Comparison of ENCODE assay signal across 8 cellular contexts in the genomic region with DNA sequence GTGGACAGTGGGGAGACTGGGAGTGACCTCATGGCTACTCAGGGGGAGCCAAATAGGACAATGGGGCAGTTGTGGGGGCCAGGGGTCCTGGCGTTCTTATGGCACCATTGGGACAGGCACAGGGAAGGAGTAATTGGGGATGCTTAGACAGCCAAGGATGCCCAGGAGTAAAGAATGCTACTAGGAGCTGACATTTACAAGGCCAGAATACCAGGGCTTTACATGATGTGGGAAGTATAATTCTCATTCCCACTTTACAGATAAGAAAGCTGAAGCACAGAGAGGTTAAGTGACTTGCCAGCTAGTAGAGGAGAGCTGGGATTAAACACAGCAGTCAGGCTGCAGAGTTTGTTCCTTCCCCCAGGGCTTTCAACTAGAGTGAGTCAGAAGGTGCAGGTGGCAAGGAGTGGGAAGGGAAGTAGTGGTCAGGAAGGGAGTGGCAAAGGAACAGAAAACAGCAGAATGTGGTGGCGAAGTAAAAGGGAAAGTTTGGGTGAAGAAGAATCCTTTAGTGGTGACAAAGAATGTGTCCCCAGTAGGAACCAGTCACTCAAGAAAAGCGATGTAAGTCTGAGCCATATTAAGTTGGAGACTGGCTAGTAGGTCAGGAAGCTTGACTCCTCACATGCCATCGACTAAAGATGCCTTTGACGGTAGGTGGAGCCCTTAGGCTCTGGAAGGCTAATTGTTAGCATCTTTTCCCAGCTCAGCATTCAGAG. TPM values are rescaled to one million over a fixed set of nuclear protein-coding genes. Genes with fewer than 3 reads are reported as not detected.
DNase-seq lines count a peak whose midpoint lies in the region; ATAC-seq and TF ChIP-seq lines count a peak whose summit lies in the region.

No MANE protein-coding gene starts in this region.

- H2AFZ ChIP-seq in PC-9, result no peak overlapping the region

- H3K79me2 ChIP-seq in PC-9 (ENCODE audit: low read depth), result peaks cover 9% of the 10 kb centered on the region

- no peak overlapping the region for H3K4me3 Mint-ChIP-seq in stimulated activated effector memory CD8-positive, alpha-beta T cell treated with anti-CD3 and anti-CD28 coated beads, Interleukin-12 subunit alpha, Interleukin-12 subunit beta, amount 100 ng/mL, for 72 hours
- no peak overlapping the region for H3K4me3 Mint-ChIP-seq in effector memory CD8-positive, alpha-beta T cell

- no peaks in the 10 kb centered on the region for H3K36me3 Mint-ChIP-seq in stimulated activated effector memory CD8-positive, alpha-beta T cell treated with anti-CD3 and anti-CD28 coated beads, Interleukin-12 subunit alpha, Interleukin-12 subunit beta, amount 100 ng/mL, for 72 hours
- no peaks in the 10 kb centered on the region for H3K36me3 Mint-ChIP-seq in effector memory CD8-positive, alpha-beta T cell (ENCODE audit: insufficient read depth)

- no peaks in the 10 kb centered on the region for H3K27me3 ChIP-seq in PC-9 (ENCODE audit: insufficient read depth, low read depth)

- peak; percentile 69 for ATAC-seq in stimulated activated effector memory CD8-positive, alpha-beta T cell treated with anti-CD3 and anti-CD28 coated beads, Interleukin-12 subunit alpha, Interleukin-12 subunit beta, amount 100 ng/mL, for 72 hours
- no peak for ATAC-seq in GM21390 (IDR thresholded peaks at IDR 0.05; ENCODE audit: unreplicated experiment)
- no peak for ATAC-seq in effector memory CD8-positive, alpha-beta T cell (replicated peaks)

- no peaks in the 10 kb centered on the region for H4K20me1 ChIP-seq in PC-9 (ENCODE audit: insufficient read depth)

- no peaks in the 10 kb centered on the region for H3K9me3 Mint-ChIP-seq in stimulated activated effector memory CD8-positive, alpha-beta T cell treated with anti-CD3 and anti-CD28 coated beads, Interleukin-12 subunit alpha, Interleukin-12 subunit beta, amount 100 ng/mL, for 72 hours
- no peaks in the 10 kb centered on the region for H3K9me3 Mint-ChIP-seq in effector memory CD8-positive, alpha-beta T cell

- TF ChIP-seq CTCF in GM12874 (IDR thresholded peaks at IDR 0.05; ENCODE audit: insufficient read depth, low read depth, low read length), result 0 out of 2 replicates have a peak, but pooled peaks have one; percentile 26
- TF ChIP-seq CTCF in PC-9 (conservative IDR thresholded peaks at IDR 0.05), result peak; percentile 66
- TF ChIP-seq CTCF in fibroblast of mammary gland (conservative IDR thresholded peaks at IDR 0.05; ENCODE audit: control insufficient read depth, insufficient read depth, low read depth, low read length), result peak; percentile 12

- DNase-seq in AG20443 (ENCODE audit: low spot score), result peak; percentile 25
- DNase-seq in PC-9, result peak; percentile 23 to 99
- peak; percentile 19 for DNase-seq in fibroblast of mammary gland (ENCODE audit: low read depth)
- DNase-seq in stimulated activated effector memory CD8-positive, alpha-beta T cell treated with anti-CD3 and anti-CD28 coated beads, Interleukin-12 subunit alpha, Interleukin-12 subunit beta, amount 100 ng/mL, for 72 hours (ENCODE audit: low spot score in 2 of 2), result no peak
- no peak for DNase-seq in amygdala (lab: John Stamatoyannopoulos, UW)
- no peak for DNase-seq in effector memory CD8-positive, alpha-beta T cell

- no peaks in the 10 kb centered on the region for H3K9me2 ChIP-seq in PC-9 (ENCODE audit: insufficient read depth)

- H3K4me2 ChIP-seq in PC-9, result peak overlapping the region; percentile 71

- peaks cover 83% of the 10 kb centered on the region for H3K4me1 ChIP-seq in PC-9 (replicated peaks; ENCODE audit: insufficient read depth)

- H3F3A ChIP-seq in PC-9 (ENCODE audit: insufficient read depth, low read depth), result peaks cover 40% of the 10 kb centered on the region

- BruUV-seq in PC-9 (replicated peaks; lab: Mats Ljungman, UMichigan), result no TSS peak

- intact Hi-C loops in PC-9 (cut with micrococcal nuclease; ENCODE audit: unreplicated experiment), result no loop called here

- no peak overlapping the region for H3K27ac Mint-ChIP-seq in stimulated activated effector memory CD8-positive, alpha-beta T cell treated with anti-CD3 and anti-CD28 coated beads, Interleukin-12 subunit alpha, Interleukin-12 subunit beta, amount 100 ng/mL, for 72 hours
- H3K27ac Mint-ChIP-seq in effector memory CD8-positive, alpha-beta T cell, result no peak overlapping the region

- H3K4me3 ChIP-seq in PC-9 (peak overlapping the region; percentile 49; the same call in 1 of the 2 replicates), fibroblast of mammary gland (ENCODE audit: control insufficient read depth, low read depth, low read length) (no peak overlapping the region)

- CTCF ChIA-PET in PC-9 (lab: Charles Lee), result interaction anchor here (0.6 kb wide), 1 partner anchor 9 kb away, joined by 3 read pairs; no protein-coding TSS in a partner anchor

- no peaks in the 10 kb centered on the region for H3K36me3 ChIP-seq in PC-9 (ENCODE audit: low read depth)

- H3K27me3 Mint-ChIP-seq in effector memory CD8-positive, alpha-beta T cell, result peaks cover 22 to 29% of the 10 kb centered on the region in 2 donors

- H3K4me1 Mint-ChIP-seq in stimulated activated effector memory CD8-positive, alpha-beta T cell treated with anti-CD3 and anti-CD28 coated beads, Interleukin-12 subunit alpha, Interleukin-12 subunit beta, amount 100 ng/mL, for 72 hours, result peaks cover 11% of the 10 kb centered on the region
- peaks cover 4 to 6% of the 10 kb centered on the region in 2 donors for H3K4me1 Mint-ChIP-seq in effector memory CD8-positive, alpha-beta T cell (ENCODE audit: low read depth in 2 of 2)

- H3K9me3 ChIP-seq in PC-9 (ENCODE audit: insufficient read depth, low read depth), result 0 out of 2 replicates have a peak, but pooled peaks cover 4% of the 10 kb centered on the region

- H3K27ac ChIP-seq in PC-9, result peak overlapping the region; percentile 87

- POLR2A ChIA-PET in PC-9 (lab: Charles Lee; ENCODE audit: unreplicated experiment), result no interaction called here

RNA-seq across cellular contexts. Expression of gene CPVL, which starts 32.8 kb away (rescaled TPM):
- total RNA-seq in PC-9 (2021), result 0.28 TPM in 1 of 2 replicates, not detected in the other

Comparison
In these comparisons a context has a peak if more than half of its experiments do, and no peak if none do; other contexts are left out.
1. DNase-seq: peak in AG20443 (single experiment), PC-9 (2 of 2) and fibroblast of mammary gland (single experiment); none in stimulated activated effector memory CD8-positive, alpha-beta T cell treated with anti-CD3 and anti-CD28 coated beads, Interleukin-12 subunit alpha, Interleukin-12 subunit beta, amount 100 ng/mL, for 72 hours (0 of 2), amygdala (0 of 56) and effector memory CD8-positive, alpha-beta T cell (0 of 3).
2. CTCF ChIP-seq: peak in every context shown above with its lines; median percentile 66 in PC-9; 26 in GM12874; 12 in fibroblast of mammary gland.